In genomic region chr17:44133918-44134476, GRCh38 we compare ENCODE assay signal across 24 cellular contexts. TPM values are rescaled to one million over a fixed set of nuclear protein-coding genes. Genes with fewer than 3 reads are reported as not detected.
A peak's percentile ranks its signal among the peaks of the same experiment; 100 is the strongest.
DNase-seq lines count a peak whose midpoint lies in the region; ATAC-seq, FAIRE-seq and TF ChIP-seq lines count a peak whose summit lies in the region.
"Had no signal": no experiment of that assay in that cellular context is flagged by ENCODE, and none has a peak within 500 bp of the region (broad histone marks: within the 10 kb centered on the region; RNA-seq: fewer than 3 reads in every experiment).

No MANE protein-coding gene starts in this region.

- ATAC-seq in HepG2 (peak; percentile 51), right lobe of liver (no peak), HG03442 (IDR thresholded peaks at IDR 0.05; ENCODE audit: unreplicated experiment) (no peak)
- ATAC-seq: GM12878 had no signal

- H3K9me3 ChIP-seq in HepG2 (ENCODE audit: low read length) (no peaks in the 10 kb centered on the region), right lobe of liver (no peaks in the 10 kb centered on the region), endodermal cell (ENCODE audit: control insufficient read depth, low read length) (no peaks in the 10 kb centered on the region), spleen (no peaks in the 10 kb centered on the region), uterus (no peaks in the 10 kb centered on the region)
- H3K9me3 ChIP-seq: BE2C had no signal

- H3K4me1 ChIP-seq in HepG2 (ENCODE audit: insufficient read depth, low read length) (peaks cover 85% of the 10 kb centered on the region), right lobe of liver (no peaks in the 10 kb centered on the region), endodermal cell (ENCODE audit: control insufficient read depth, insufficient read depth, low read length) (no peaks in the 10 kb centered on the region), spleen (peaks cover 0 to 13% (median 0%) of the 10 kb centered on the region in 6 donors), uterus (peaks cover 3 to 4% of the 10 kb centered on the region in 2 donors)

- H3K36me3 Mint-ChIP-seq in endodermal cell (ENCODE audit: low read depth) = peaks cover 2% of the 10 kb centered on the region
- H3K36me3 Mint-ChIP-seq: CD4-positive, CD25-positive, alpha-beta regulatory T cell; CD8-positive, alpha-beta memory T cell had no signal

- TF ChIP-seq POLR2A in HepG2 (IDR thresholded peaks at IDR 0.05; ENCODE audit: insufficient read depth in 1 of 2, low read depth in 2 of 2, low read length in 2 of 2) = peak in 1 of 2 experiments; percentile 46; a peak in 1 of 4 replicates
- TF ChIP-seq POLR2A in right lobe of liver (IDR thresholded peaks at IDR 0.05) = no peak
- no peak for TF ChIP-seq POLR2A in spleen (IDR thresholded peaks at IDR 0.05)
- TF ChIP-seq POLR2A in uterus (IDR thresholded peaks at IDR 0.05) = no peak

- DNase-seq in HepG2 (ENCODE audit: low spot score) (no peak), right lobe of liver (no peak), UCSD-AML1 (lab: John Stamatoyannopoulos, UW; ENCODE audit: unreplicated experiment) (peak; percentile 46), endodermal cell (peak; percentile 48), spleen (no peak), uterus (no peak)
- DNase-seq: ACHN; BE2C; C1 segment of cervical spinal cord; CD4-positive, CD25-positive, alpha-beta regulatory T cell; CD8-positive, alpha-beta memory T cell; COR-L47; DMS 273 treated with DMSO at 0.1 percent for 48 hours; DMS53; DND-41; EL; GM23248; HCEC 1CT had no signal

- peak overlapping the region; percentile 56 for H2AFZ ChIP-seq in HepG2 (ENCODE audit: low read length)

- in situ Hi-C loops in HepG2 (cut with HindIII; ENCODE audit: extremely low pct_ligation_motif_present, low pct_unique_long_range_greater_than_20kb) = no loop called here

- no peaks in the 10 kb centered on the region for H3K36me3 ChIP-seq in HepG2 (replicated peaks in 1 of 2; ENCODE audit: control insufficient read depth in 1 of 2, insufficient read depth in 2 of 2, low read length in 2 of 2)
- H3K36me3 ChIP-seq in right lobe of liver = no peaks in the 10 kb centered on the region
- H3K36me3 ChIP-seq in endodermal cell (ENCODE audit: control insufficient read depth, insufficient read depth, low read length) = no peaks in the 10 kb centered on the region
- no peaks in the 10 kb centered on the region for H3K36me3 ChIP-seq in spleen
- no peaks in the 10 kb centered on the region for H3K36me3 ChIP-seq in uterus
- H3K36me3 ChIP-seq: BE2C had no signal

- H3K27ac Mint-ChIP-seq in endodermal cell = no peak overlapping the region
- H3K27ac Mint-ChIP-seq: CD4-positive, CD25-positive, alpha-beta regulatory T cell had no signal

- CTCF ChIA-PET in HepG2 (lab: Yijun Ruan, JAX; ENCODE audit: low intra/inter-chr PET ratio, low total read pairs) = no interaction called here

- H3K27ac ChIP-seq in HepG2 (ENCODE audit: extremely low read length, insufficient read depth, low read length) = peak overlapping the region; percentile 52
- no peak overlapping the region for H3K27ac ChIP-seq in right lobe of liver
- H3K27ac ChIP-seq in endodermal cell (ENCODE audit: low read depth, low read length) = no peak overlapping the region
- no peak overlapping the region for H3K27ac ChIP-seq in spleen
- no peak overlapping the region for H3K27ac ChIP-seq in uterus
- H3K27ac ChIP-seq: GM23248 had no signal

- POLR2A ChIA-PET in HepG2 (lab: Yijun Ruan, JAX) = interaction anchor here (0.5 to 2.2 kb wide), 10 partner anchors 10 to 119 kb away, joined by 3 to 8 read pairs (median 4); partner anchors contain the start of genes HDAC5, TMEM101 and TMUB2

- intact Hi-C loops in HepG2 (cut with micrococcal nuclease; ENCODE audit: unreplicated experiment) = no loop called here
- intact Hi-C loops in right lobe of liver (cut with DNase I) = loop anchor here in 1 of 2 donors (10.0 kb wide), 1 partner anchor 61 kb away; the partner anchor contains the start of gene ATXN7L3
- intact Hi-C loops in spleen (cut with DNase I; ENCODE audit: low total_unique reads) = no loop called here
- intact Hi-C loops in uterus (cut with DNase I; ENCODE audit: low total_unique reads) = no loop called here

- H3K27me3 Mint-ChIP-seq in endodermal cell (ENCODE audit: insufficient read depth) = no peaks in the 10 kb centered on the region

- H3K4me1 Mint-ChIP-seq in endodermal cell = peaks cover 15% of the 10 kb centered on the region

- no peak overlapping the region for H3K4me3 Mint-ChIP-seq in endodermal cell
- H3K4me3 Mint-ChIP-seq: CD4-positive, CD25-positive, alpha-beta regulatory T cell; CD8-positive, alpha-beta memory T cell had no signal

- WGBS in HepG2 (ENCODE audit: low lambda C conversion rate) = 6% methylated on average over 3 of the region's 4 CpGs
- WGBS in right lobe of liver (ENCODE audit: insufficient coverage, low coverage, low lambda C conversion rate, missing lambda C conversion rate) = no CpG with 5 or more reads among the region's 4 CpGs
- 87 to 100% methylated on average over 4 of the region's 4 CpGs for WGBS in endodermal cell (ENCODE audit: insufficient coverage in 1 of 2, insufficient read length in 1 of 2), 2 experiments
- WGBS in spleen, 5 donors = 63 to 73% (median 67%) methylated on average over 4 of the region's 4 CpGs

- FAIRE-seq in HepG2 (lab: Jason Lieb, UNC) = no peak
- FAIRE-seq: A204.1, GM12878, GM19239, H54 had no signal

- no peak; the same call in 1 of the 2 replicates for TF ChIP-seq RAD21 in HepG2 (CRISPR knock-in tag; IDR thresholded peaks at IDR 0.05)

- 0 out of 2 replicates have a peak overlapping the region, but pooled peaks have one; percentile 4 for H3K9ac ChIP-seq in HepG2 (ENCODE audit: insufficient read depth, low read depth, low read length)
- no peak overlapping the region for H3K9ac ChIP-seq in endodermal cell (ENCODE audit: extremely low read depth, low read length, poor library complexity, severe bottlenecking)
- H3K9ac ChIP-seq: GM23248 had no signal

- H3K4me3 ChIP-seq in HepG2 (replicated peaks in 1 of 3; ENCODE audit: insufficient read depth in 1 of 3, low read depth in 2 of 3, low read length in 3 of 3) (peak overlapping the region in 1 of 3 experiments; percentile 19; a peak in 1 of 6 replicates), right lobe of liver (no peak overlapping the region), endodermal cell (ENCODE audit: low read length) (no peak overlapping the region), spleen (no peak overlapping the region), uterus (no peak overlapping the region)
- H3K4me3 ChIP-seq: GM12878, GM23248 had no signal

- no peaks in the 10 kb centered on the region for H4K20me1 ChIP-seq in HepG2 (ENCODE audit: insufficient read depth, low read length)

- H3K27me3 ChIP-seq in HepG2 (ENCODE audit: control insufficient read depth in 1 of 2, insufficient read depth in 2 of 2, low read length in 2 of 2) = no peaks in the 10 kb centered on the region; a peak in 1 of 5 replicates
- no peaks in the 10 kb centered on the region for H3K27me3 ChIP-seq in right lobe of liver
- no peaks in the 10 kb centered on the region for H3K27me3 ChIP-seq in endodermal cell (ENCODE audit: control insufficient read depth, insufficient read depth, low read length, poor library complexity, severe bottlenecking)
- H3K27me3 ChIP-seq in spleen (replicated peaks in 1 of 7) = peaks cover 0 to 17% (median 0%) of the 10 kb centered on the region in 7 donors
- H3K27me3 ChIP-seq in uterus = no peaks in the 10 kb centered on the region
- H3K27me3 ChIP-seq: BE2C had no signal

- H3K9me3 Mint-ChIP-seq in endodermal cell = peaks cover 1% of the 10 kb centered on the region
- H3K9me3 Mint-ChIP-seq: CD4-positive, CD25-positive, alpha-beta regulatory T cell; CD8-positive, alpha-beta memory T cell had no signal

- TF ChIP-seq EP300 in HepG2 (IDR thresholded peaks at IDR 0.05; ENCODE audit: low read depth in 2 of 2, low read length in 2 of 2) = peak in 1 of 2 experiments; percentile 40; a peak in 1 of 4 replicates
- no peak for TF ChIP-seq EP300 in HepG2 (CRISPR knock-in tag; IDR thresholded peaks at IDR 0.05; ENCODE audit: borderline replicate concordance)

- TF ChIP-seq CTCF in HepG2 (CRISPR knock-in tag; IDR thresholded peaks at IDR 0.05) (peak; percentile 27), right lobe of liver (IDR thresholded peaks at IDR 0.05) (no peak), endodermal cell (conservative IDR thresholded peaks at IDR 0.05) (no peak), spleen (IDR thresholded peaks at IDR 0.05 in 8 of 11, conservative IDR thresholded peaks at IDR 0.05 in 3 of 11) (no peak), uterus (IDR thresholded peaks at IDR 0.05) (no peak)

- H3K79me2 ChIP-seq in HepG2 (ENCODE audit: insufficient read depth, low read length) = no peaks in the 10 kb centered on the region

- H3K4me2 ChIP-seq in HepG2 (ENCODE audit: low read depth, low read length) = peak overlapping the region; percentile 58

- no TSS peak for BruUV-seq in HepG2 (replicated peaks; lab: Mats Ljungman, UMichigan)

RNA-seq across cellular contexts. Expression of gene HROB, which starts 7.7 kb away (rescaled TPM):
- total RNA-seq in HepG2 (2016; rRNA removed; fragmentation: Illumina TruSeq; extraction: Trizol) = 6.7 and 7.1 TPM in 2 replicates
- 5.6 and 7.4 TPM in 2 replicates for total RNA-seq in HepG2 (2016; cell fraction: cytosol; rRNA removed; fragmentation: Illumina TruSeq; extraction: Trizol; ENCODE audit: low read depth)
- 5.5 and 5.6 TPM in 2 replicates for total RNA-seq in HepG2 (2016; cell fraction: insoluble cytoplasmic fraction; rRNA removed; fragmentation: Illumina TruSeq; extraction: Trizol)
- total RNA-seq in HepG2 (2016; cell fraction: membrane; rRNA removed; fragmentation: Illumina TruSeq; extraction: Trizol) = 5.5 and 5.6 TPM in 2 replicates
- total RNA-seq in HepG2 (2016; cell fraction: nucleus; rRNA removed; fragmentation: Illumina TruSeq; extraction: Trizol) = 5.1 and 5.5 TPM in 2 replicates
- 5.0 and 6.1 TPM in 2 replicates for polyA plus RNA-seq in HepG2 (2011; rRNA removed)
- 3.3 and 4.0 TPM in 2 replicates for polyA plus RNA-seq in HepG2 (2011; cell fraction: cytosol; rRNA removed)
- 7.3 and 8.7 TPM in 2 replicates for polyA plus RNA-seq in HepG2 (2011; cell fraction: nucleus; rRNA removed)
- polyA plus RNA-seq in HepG2 (2012) = 2.5 and 4.8 TPM in 2 replicates
- 1.4 and 1.5 TPM in 2 replicates for polyA plus RNA-seq in HepG2 (2016; cell fraction: cytosol; fragmentation: Illumina TruSeq; extraction: Trizol; ENCODE audit: low read depth)
- 6.2 and 7.5 TPM in 2 replicates for polyA plus RNA-seq in HepG2 (2016; cell fraction: insoluble cytoplasmic fraction; fragmentation: Illumina TruSeq; extraction: Trizol; ENCODE audit: low read depth)
- polyA plus RNA-seq in HepG2 (2016; cell fraction: membrane; fragmentation: Illumina TruSeq; extraction: Trizol; ENCODE audit: low read depth) = 2.2 and 3.0 TPM in 2 replicates
- polyA plus RNA-seq in HepG2 (2016; cell fraction: nucleus; fragmentation: Illumina TruSeq; extraction: Trizol; ENCODE audit: insufficient read depth, low read depth) = 14.2 and 16.9 TPM in 2 replicates
- 11.6 and 25.6 TPM in 2 replicates for polyA minus RNA-seq in HepG2 (2011; rRNA and poly(A)+ RNA removed; ENCODE audit: low replicate concordance)
- polyA minus RNA-seq in HepG2 (2011; cell fraction: cytosol; rRNA and poly(A)+ RNA removed) = 2.7 and 4.6 TPM in 2 replicates
- 3.9 and 4.5 TPM in 2 replicates for polyA minus RNA-seq in HepG2 (2011; cell fraction: nucleus; rRNA and poly(A)+ RNA removed)
- total RNA-seq in right lobe of liver = 1 to 10 TPM in 1 of 6 experiments, under 1 TPM in 5; 0.20 to 1.1 (median 0.40) TPM
- 10 to 100 TPM; 20.9 to 23.4 TPM for total RNA-seq in endodermal cell
- polyA plus RNA-seq in endodermal cell (2013, experiment 1 of 2) = 10.5 TPM
- polyA plus RNA-seq in endodermal cell (2013, experiment 2 of 2) = 12.0 TPM
- total RNA-seq in spleen = 1 to 10 TPM; 1.3 to 4.1 (median 1.8) TPM
- 1 to 10 TPM in 2 of 3 donors, under 1 TPM in 1; 0.83 to 1.0 (median 1.0) TPM for polyA plus RNA-seq in spleen
- 1 to 10 TPM in 2 of 4 donors, not detected in 2; 1.6 to 2.4 TPM for total RNA-seq in uterus
- polyA plus RNA-seq: CD8-positive, alpha-beta memory T cell had no signal

RNA-seq across cellular contexts. Expression of gene HDAC5, which starts 10.6 kb away (rescaled TPM):
- total RNA-seq in HepG2 (2016; rRNA removed; fragmentation: Illumina TruSeq; extraction: Trizol) (34.0 and 46.4 TPM in 2 replicates), right lobe of liver (10 to 100 TPM; 12.0 to 26.4 (median 15.5) TPM), endodermal cell (10 to 100 TPM; 36.9 to 64.6 TPM), spleen (10 to 100 TPM; 42.3 to 72.9 (median 59.4) TPM), uterus (10 to 100 TPM; 35.9 to 74.1 (median 58.0) TPM)
- total RNA-seq in HepG2 (2016; cell fraction: cytosol; rRNA removed; fragmentation: Illumina TruSeq; extraction: Trizol; ENCODE audit: low read depth) = 9.5 and 10.8 TPM in 2 replicates
- 32.6 and 44.0 TPM in 2 replicates for total RNA-seq in HepG2 (2016; cell fraction: insoluble cytoplasmic fraction; rRNA removed; fragmentation: Illumina TruSeq; extraction: Trizol)
- 18.6 and 21.1 TPM in 2 replicates for total RNA-seq in HepG2 (2016; cell fraction: membrane; rRNA removed; fragmentation: Illumina TruSeq; extraction: Trizol)
- total RNA-seq in HepG2 (2016; cell fraction: nucleus; rRNA removed; fragmentation: Illumina TruSeq; extraction: Trizol) = 37.8 and 39.5 TPM in 2 replicates
- polyA plus RNA-seq in HepG2 (2011; rRNA removed) (85.4 and 140 TPM in 2 replicates), spleen (10 to 100 TPM; 18.5 to 39.9 (median 22.4) TPM)
- polyA plus RNA-seq in HepG2 (2011; cell fraction: cytosol; rRNA removed) = 66.8 and 91.0 TPM in 2 replicates
- 179 and 189 TPM in 2 replicates for polyA plus RNA-seq in HepG2 (2011; cell fraction: nucleus; rRNA removed)
- 88.1 and 102 TPM in 2 replicates for polyA plus RNA-seq in HepG2 (2012)
- 3.3 and 3.4 TPM in 2 replicates for polyA plus RNA-seq in HepG2 (2016; cell fraction: cytosol; fragmentation: Illumina TruSeq; extraction: Trizol; ENCODE audit: low read depth)
- polyA plus RNA-seq in HepG2 (2016; cell fraction: insoluble cytoplasmic fraction; fragmentation: Illumina TruSeq; extraction: Trizol; ENCODE audit: low read depth) = 24.1 and 29.9 TPM in 2 replicates
- polyA plus RNA-seq in HepG2 (2016; cell fraction: membrane; fragmentation: Illumina TruSeq; extraction: Trizol; ENCODE audit: low read depth) = 9.7 and 10.3 TPM in 2 replicates
- polyA plus RNA-seq in HepG2 (2016; cell fraction: nucleus; fragmentation: Illumina TruSeq; extraction: Trizol; ENCODE audit: insufficient read depth, low read depth) = 56.7 and 66.5 TPM in 2 replicates
- polyA minus RNA-seq in HepG2 (2011; rRNA and poly(A)+ RNA removed; ENCODE audit: low replicate concordance) = 59.4 and 315 TPM in 2 replicates
- polyA minus RNA-seq in HepG2 (2011; cell fraction: cytosol; rRNA and poly(A)+ RNA removed) = 82.1 and 94.7 TPM in 2 replicates
- polyA minus RNA-seq in HepG2 (2011; cell fraction: nucleus; rRNA and poly(A)+ RNA removed) = 68.9 and 78.6 TPM in 2 replicates
- polyA plus RNA-seq in endodermal cell (2013, experiment 1 of 2) = 55.7 TPM
- 57.7 TPM for polyA plus RNA-seq in endodermal cell (2013, experiment 2 of 2)

RNA-seq across cellular contexts. Expression of gene ASB16, which starts 36.5 kb away (rescaled TPM):
- total RNA-seq in HepG2 (2016; rRNA removed; fragmentation: Illumina TruSeq; extraction: Trizol) = 0.07 TPM in 1 of 2 replicates, not detected in the other
- total RNA-seq in HepG2 (2016; cell fraction: cytosol; rRNA removed; fragmentation: Illumina TruSeq; extraction: Trizol; ENCODE audit: low read depth) = not detected in 2 replicates
- not detected in 2 replicates for total RNA-seq in HepG2 (2016; cell fraction: insoluble cytoplasmic fraction; rRNA removed; fragmentation: Illumina TruSeq; extraction: Trizol)
- total RNA-seq in HepG2 (2016; cell fraction: membrane; rRNA removed; fragmentation: Illumina TruSeq; extraction: Trizol) = not detected in 2 replicates
- total RNA-seq in HepG2 (2016; cell fraction: nucleus; rRNA removed; fragmentation: Illumina TruSeq; extraction: Trizol) = not detected in 2 replicates
- polyA plus RNA-seq in HepG2 (2011; rRNA removed) = 0.05 TPM in 1 of 2 replicates, not detected in the other
- polyA plus RNA-seq in HepG2 (2011; cell fraction: cytosol; rRNA removed) = 0.04 and 0.10 TPM in 2 replicates
- 0.45 and 0.47 TPM in 2 replicates for polyA plus RNA-seq in HepG2 (2011; cell fraction: nucleus; rRNA removed)
- polyA plus RNA-seq in HepG2 (2012) = 0.47 and 0.64 TPM in 2 replicates
- not detected in 2 replicates for polyA plus RNA-seq in HepG2 (2016; cell fraction: cytosol; fragmentation: Illumina TruSeq; extraction: Trizol; ENCODE audit: low read depth)
- not detected in 2 replicates for polyA plus RNA-seq in HepG2 (2016; cell fraction: insoluble cytoplasmic fraction; fragmentation: Illumina TruSeq; extraction: Trizol; ENCODE audit: low read depth)
- polyA plus RNA-seq in HepG2 (2016; cell fraction: membrane; fragmentation: Illumina TruSeq; extraction: Trizol; ENCODE audit: low read depth) = not detected in 2 replicates
- polyA plus RNA-seq in HepG2 (2016; cell fraction: nucleus; fragmentation: Illumina TruSeq; extraction: Trizol; ENCODE audit: insufficient read depth, low read depth) = not detected in 2 replicates
- 0.09 and 0.40 TPM in 2 replicates for polyA minus RNA-seq in HepG2 (2011; rRNA and poly(A)+ RNA removed; ENCODE audit: low replicate concordance)
- not detected in 2 replicates for polyA minus RNA-seq in HepG2 (2011; cell fraction: cytosol; rRNA and poly(A)+ RNA removed)
- not detected in 2 replicates for polyA minus RNA-seq in HepG2 (2011; cell fraction: nucleus; rRNA and poly(A)+ RNA removed)
- 1 to 10 TPM in 1 of 6 experiments, not detected in 5; 1.5 TPM for total RNA-seq in right lobe of liver
- under 1 TPM in 1 of 2 donors, not detected in 1; 0.53 TPM for total RNA-seq in endodermal cell
- not detected for polyA plus RNA-seq in endodermal cell (2013, experiment 1 of 2)
- polyA plus RNA-seq in endodermal cell (2013, experiment 2 of 2) = 0.33 TPM
- total RNA-seq in spleen = under 1 TPM in 1 of 7 donors, not detected in 6; 0.57 TPM
- polyA plus RNA-seq in spleen = under 1 TPM in 2 of 3 donors, not detected in 1; 0.09 to 0.16 TPM
- 1 to 10 TPM in 2 of 4 donors, under 1 TPM in 1, not detected in 1; 0.14 to 2.3 (median 1.3) TPM for total RNA-seq in uterus
- total RNA-seq: CD4-positive, CD25-positive, alpha-beta regulatory T cell; G401; GM23248 had no signal

RNA-seq across cellular contexts. Expression of gene TMUB2, which starts 52.8 kb away (rescaled TPM):
- 18.7 and 26.9 TPM in 2 replicates for total RNA-seq in HepG2 (2016; rRNA removed; fragmentation: Illumina TruSeq; extraction: Trizol)
- total RNA-seq in HepG2 (2016; cell fraction: cytosol; rRNA removed; fragmentation: Illumina TruSeq; extraction: Trizol; ENCODE audit: low read depth) = 9.7 and 10.5 TPM in 2 replicates
- 17.2 and 28.2 TPM in 2 replicates for total RNA-seq in HepG2 (2016; cell fraction: insoluble cytoplasmic fraction; rRNA removed; fragmentation: Illumina TruSeq; extraction: Trizol)
- total RNA-seq in HepG2 (2016; cell fraction: membrane; rRNA removed; fragmentation: Illumina TruSeq; extraction: Trizol) = 18.3 and 23.2 TPM in 2 replicates
- total RNA-seq in HepG2 (2016; cell fraction: nucleus; rRNA removed; fragmentation: Illumina TruSeq; extraction: Trizol) = 23.0 and 27.8 TPM in 2 replicates
- polyA plus RNA-seq in HepG2 (2011; rRNA removed) = 50.8 and 55.5 TPM in 2 replicates
- 41.4 and 47.9 TPM in 2 replicates for polyA plus RNA-seq in HepG2 (2011; cell fraction: cytosol; rRNA removed)
- polyA plus RNA-seq in HepG2 (2011; cell fraction: nucleus; rRNA removed) = 102 and 118 TPM in 2 replicates
- polyA plus RNA-seq in HepG2 (2012) = 22.8 and 25.7 TPM in 2 replicates
- polyA plus RNA-seq in HepG2 (2016; cell fraction: cytosol; fragmentation: Illumina TruSeq; extraction: Trizol; ENCODE audit: low read depth) = 8.4 and 10.1 TPM in 2 replicates
- 19.7 and 21.2 TPM in 2 replicates for polyA plus RNA-seq in HepG2 (2016; cell fraction: insoluble cytoplasmic fraction; fragmentation: Illumina TruSeq; extraction: Trizol; ENCODE audit: low read depth)
- polyA plus RNA-seq in HepG2 (2016; cell fraction: membrane; fragmentation: Illumina TruSeq; extraction: Trizol; ENCODE audit: low read depth) = 18.3 and 18.4 TPM in 2 replicates
- 62.7 and 64.3 TPM in 2 replicates for polyA plus RNA-seq in HepG2 (2016; cell fraction: nucleus; fragmentation: Illumina TruSeq; extraction: Trizol; ENCODE audit: insufficient read depth, low read depth)
- 28.1 and 44.6 TPM in 2 replicates for polyA minus RNA-seq in HepG2 (2011; rRNA and poly(A)+ RNA removed; ENCODE audit: low replicate concordance)
- polyA minus RNA-seq in HepG2 (2011; cell fraction: cytosol; rRNA and poly(A)+ RNA removed) = 13.8 and 15.3 TPM in 2 replicates
- polyA minus RNA-seq in HepG2 (2011; cell fraction: nucleus; rRNA and poly(A)+ RNA removed) = 21.1 and 21.4 TPM in 2 replicates
- 10 to 100 TPM; 13.8 to 18.0 (median 15.7) TPM for total RNA-seq in right lobe of liver
- 10 to 100 TPM; 28.8 to 33.1 TPM for total RNA-seq in endodermal cell
- polyA plus RNA-seq in endodermal cell (2013, experiment 1 of 2) = 43.4 TPM
- 38.5 TPM for polyA plus RNA-seq in endodermal cell (2013, experiment 2 of 2)
- total RNA-seq in spleen = 10 to 100 TPM; 41.9 to 59.0 (median 43.8) TPM
- polyA plus RNA-seq in spleen = 10 to 100 TPM; 26.8 to 49.4 (median 43.1) TPM
- 10 to 100 TPM in 3 of 4 donors, 1 to 10 TPM in 1; 7.4 to 41.8 (median 32.6) TPM for total RNA-seq in uterus

Comparison
In these comparisons a context has a peak if more than half of its experiments do, and no peak if none do; other contexts are left out.
1. DNase-seq: peak in UCSD-AML1 (single experiment) and endodermal cell (single experiment); none in HepG2 (single experiment), right lobe of liver (0 of 3), spleen (single experiment) and uterus (0 of 2).